Comparison of ENCODE assay signal across 8 cellular contexts in genomic region chr6:53066059-53066406, GRCh38. TPM values are rescaled to one million over a fixed set of nuclear protein-coding genes. Genes with fewer than 3 reads are reported as not detected.
DNase-seq lines count a peak whose midpoint lies in the region; ATAC-seq, FAIRE-seq and TF ChIP-seq lines count a peak whose summit lies in the region.

No MANE protein-coding gene starts in this region.

- ATAC-seq in aorta (ENCODE audit: low FRiP score) = no peak
- no peak for ATAC-seq in HG02763 (IDR thresholded peaks at IDR 0.05; ENCODE audit: unreplicated experiment)

- peak overlapping the region; percentile 80 for H3K27ac Mint-ChIP-seq in osteocyte (ENCODE audit: unreplicated experiment)

- H3K27me3 Mint-ChIP-seq in osteocyte (ENCODE audit: unreplicated experiment) = no peaks in the 10 kb centered on the region

- H3K36me3 ChIP-seq in aorta (ENCODE audit: control insufficient read depth in 1 of 2, insufficient read depth in 2 of 2, low read length in 1 of 2) = no peaks in the 10 kb centered on the region

- H3K36me3 Mint-ChIP-seq in osteocyte (ENCODE audit: unreplicated experiment) = peaks cover 4% of the 10 kb centered on the region

- no peaks in the 10 kb centered on the region for H3K9me3 Mint-ChIP-seq in osteocyte (ENCODE audit: unreplicated experiment)

- DNase-seq in GM12891 (ENCODE audit: insufficient read length, low spot score) (no peak), RPMI8226 (peak; percentile 37), cardiac septum (ENCODE audit: low spot score) (peak; percentile 86), osteocyte (ENCODE audit: extremely low spot score, unreplicated experiment) (no peak), aorta (peak; percentile 62 to 83)

- H3K4me1 ChIP-seq in aorta (ENCODE audit: control insufficient read depth in 1 of 2, insufficient read depth in 2 of 2, low read length in 2 of 2) = no peaks in the 10 kb centered on the region

- H3K27ac ChIP-seq in 22Rv1 (peak overlapping the region; percentile 89), adipose tissue (ENCODE audit: low read depth, low read length) (peak overlapping the region; percentile 11), aorta (ENCODE audit: low read depth in 1 of 2, low read length in 2 of 2) (peak overlapping the region in 1 of 2 donors; percentile 31)

- FAIRE-seq in GM12891 (lab: Jason Lieb, UNC) = peak; percentile 71

- peaks cover 43% of the 10 kb centered on the region for H3K4me1 Mint-ChIP-seq in osteocyte (ENCODE audit: unreplicated experiment)

- H3K4me3 Mint-ChIP-seq in osteocyte (ENCODE audit: unreplicated experiment) = peak overlapping the region; percentile 99

- intact Hi-C loops in cardiac septum (cut with DNase I) (loop anchor here (5.0 kb wide), 1 partner anchor 184 kb away; no protein-coding TSS in a partner anchor), aorta (cut with DNase I) (loop anchor here in 1 of 2 donors (1.0 kb wide), 1 partner anchor 10 kb away; no protein-coding TSS in a partner anchor)

- no peaks in the 10 kb centered on the region for H3K27me3 ChIP-seq in aorta (ENCODE audit: control insufficient read depth in 1 of 2, insufficient read depth in 2 of 2, low read length in 1 of 2)

- H3K9me3 ChIP-seq in aorta (ENCODE audit: control insufficient read depth, low read length) = no peaks in the 10 kb centered on the region

- TF ChIP-seq CTCF in 22Rv1 (IDR thresholded peaks at IDR 0.05) (no peak), osteocyte (IDR thresholded peaks at IDR 0.05) (no peak)

- 0 to 1% (median 1%) methylated on average over 19 of the region's 19 CpGs for WGBS in adipose tissue, 3 donors
- 0 to 1% methylated on average over 19 of the region's 19 CpGs for WGBS in aorta, 2 donors

- peak overlapping the region; percentile 82 to 90 for H3K4me3 ChIP-seq in aorta (ENCODE audit: low read length in 2 of 2)

- no peak for TF ChIP-seq POLR2A in GM12891 (IDR thresholded peaks at IDR 0.05; ENCODE audit: low read depth, low read length)

TF ChIP-seq in GM12891, 5 proteins besides CTCF, POLR2A, EP300 and RAD21:
- TF ChIP-seq PAX5 (IDR thresholded peaks at IDR 0.05; ENCODE audit: insufficient read depth, low read length, severe bottlenecking) (no peak), POU2F2 (IDR thresholded peaks at IDR 0.05; ENCODE audit: low read depth, low read length) (no peak), POLR2AphosphoS5 (IDR thresholded peaks at IDR 0.05; ENCODE audit: low read depth, low read length) (no peak), SPI1 (IDR thresholded peaks at IDR 0.05; ENCODE audit: low read depth, low read length) (no peak), TAF1 (IDR thresholded peaks at IDR 0.05; ENCODE audit: low read depth, low read length) (no peak)

RNA-seq across cellular contexts. Expression of gene FBXO9, which starts 0.8 kb away (rescaled TPM):
- 21.0 TPM for polyA plus RNA-seq in GM12891 (2012; ENCODE audit: low read depth, missing spikeins)
- 10 to 100 TPM; 37.9 to 74.0 (median 38.7) TPM for polyA plus RNA-seq in adipose tissue
- 96.4 TPM for total RNA-seq in cardiac septum
- total RNA-seq in osteocyte = 74.8 and 79.9 TPM in 2 replicates
- 100 to 1,000 TPM in 1 of 2 donors, 10 to 100 TPM in 1; 86.5 to 112 TPM for total RNA-seq in aorta
- polyA plus RNA-seq in aorta = 10 to 100 TPM; 44.2 to 62.4 TPM

RNA-seq across cellular contexts. Expression of gene CILK1, which starts 4.4 kb away (rescaled TPM):
- polyA plus RNA-seq in GM12891 (2012; ENCODE audit: low read depth, missing spikeins) = 0.83 TPM
- 1 to 10 TPM; 2.6 to 7.8 (median 4.0) TPM for polyA plus RNA-seq in adipose tissue
- 9.7 TPM for total RNA-seq in cardiac septum
- 14.7 and 15.0 TPM in 2 replicates for total RNA-seq in osteocyte
- total RNA-seq in aorta = 10 to 100 TPM; 15.9 to 22.5 TPM
- polyA plus RNA-seq in aorta = 1 to 10 TPM; 7.2 to 7.5 TPM

Comparison
In these comparisons a context has a peak if more than half of its experiments do, and no peak if none do; other contexts are left out.
1. DNase-seq: peak in RPMI8226 (single experiment), cardiac septum (single experiment) and aorta (2 of 2); none in GM12891 (single experiment) and osteocyte (single experiment).